ENCODE assay signal across 13 cellular contexts in the genomic region with DNA sequence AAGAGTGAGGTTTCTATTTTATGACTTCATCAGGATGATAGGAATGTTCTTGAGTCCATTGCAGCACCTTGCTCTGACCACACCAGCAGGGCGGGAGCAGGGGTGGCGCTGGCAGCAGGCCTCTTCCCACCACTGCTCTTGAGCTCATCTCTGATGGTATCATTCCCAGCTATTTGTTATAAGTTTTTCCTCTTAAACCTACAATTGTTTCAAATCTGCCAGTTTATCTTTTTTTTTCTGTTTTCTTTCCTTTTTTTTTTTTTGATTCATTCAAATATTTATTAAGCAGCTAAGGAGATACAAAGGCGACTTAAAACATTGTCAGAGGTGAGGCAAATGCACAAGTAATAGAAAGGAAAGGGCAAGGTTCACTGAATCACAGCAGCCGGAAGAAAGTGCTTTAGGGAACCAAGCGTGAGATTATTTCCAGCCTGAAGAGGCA. TPM values are rescaled to one million over a fixed set of nuclear protein-coding genes. Genes with fewer than 3 reads are reported as not detected.
DNase-seq lines count a peak whose midpoint lies in the region; ATAC-seq and TF ChIP-seq lines count a peak whose summit lies in the region.
"Had no signal": no experiment of that assay in that cellular context is flagged by ENCODE, and none has a peak within 500 bp of the region (broad histone marks: within the 10 kb centered on the region; RNA-seq: fewer than 3 reads in every experiment).

No MANE protein-coding gene starts in this region.

- H3K4ac ChIP-seq in IMR-90 (ENCODE audit: low read depth, low read length), result no peak overlapping the region

- dilution Hi-C loops in IMR-90 (cut with HindIII; ENCODE audit: low sequenced_read_pairs, unreplicated experiment), result no loop called here

- ATAC-seq in IMR-90 (ENCODE audit: low read depth) (no peak), body of pancreas (peak; percentile 84), GM21423 (IDR thresholded peaks at IDR 0.05; ENCODE audit: unreplicated experiment) (no peak)
- ATAC-seq in CD8-positive, alpha-beta T cell, result no peak

- no peak overlapping the region for H3K27ac Mint-ChIP-seq in CD8-positive, alpha-beta T cell
- H3K27ac Mint-ChIP-seq: activated T-cell treated with anti-CD3 and anti-CD28 coated beads, Interleukin-2, amount 50 U/mL, for 24 hours had no signal

- H4K91ac ChIP-seq in IMR-90 (ENCODE audit: insufficient read depth, low read depth, low read length), result no peak overlapping the region

- no peak overlapping the region for H2BK5ac ChIP-seq in IMR-90 (ENCODE audit: low read depth, low read length, poor library complexity, severe bottlenecking)

- no peak overlapping the region for H4K5ac ChIP-seq in IMR-90 (ENCODE audit: low read depth, low read length)

- H4K20me1 ChIP-seq in IMR-90 (ENCODE audit: insufficient read depth, low read length), result no peaks in the 10 kb centered on the region

- H3K27me3 ChIP-seq in IMR-90 (ENCODE audit: control insufficient read depth, insufficient read depth, low read length) (no peaks in the 10 kb centered on the region), body of pancreas (no peaks in the 10 kb centered on the region)
- H3K27me3 ChIP-seq in CD8-positive, alpha-beta T cell (ENCODE audit: insufficient read depth, low read length), result no peaks in the 10 kb centered on the region

- H2BK120ac ChIP-seq in IMR-90 (ENCODE audit: low read depth, low read length), result no peak overlapping the region

- H3K14ac ChIP-seq in IMR-90 (replicated peaks; ENCODE audit: low read depth, low read length), result no peak overlapping the region

- H2AFZ ChIP-seq in IMR-90 (replicated peaks; ENCODE audit: low read length, poor library complexity), result no peak overlapping the region

- peaks cover 7% of the 10 kb centered on the region for H3K9me1 ChIP-seq in IMR-90 (ENCODE audit: insufficient read depth, low read length)

- H3K18ac ChIP-seq in IMR-90 (ENCODE audit: low read depth, low read length), result no peak overlapping the region

- H3K9ac ChIP-seq in IMR-90 (ENCODE audit: low read depth, low read length), result no peak overlapping the region

- intact Hi-C loops in IMR-90 (cut with micrococcal nuclease) (no loop called here), body of pancreas (cut with DNase I) (no loop called here)
- intact Hi-C loops in CD8-positive, alpha-beta T cell (cut with DNase I, micrococcal nuclease), result no loop called here

- H4K8ac ChIP-seq in IMR-90 (ENCODE audit: low read depth in 2 of 2, low read length in 2 of 2), result no peak overlapping the region

- DNase-seq in ACHN, result peak; percentile 81
- no peak for DNase-seq in IMR-90
- DNase-seq in body of pancreas, result peak; percentile 29 to 67 (median 51)
- peak; percentile 49 for DNase-seq in mesenteric fat pad (ENCODE audit: low spot score)
- no peak for DNase-seq in CD8-positive, alpha-beta T cell
- DNase-seq in NCI-H526 treated with DMSO at 0.1 percent for 48 hours (lab: John Stamatoyannopoulos, UW), result no peak
- no peak for DNase-seq in activated effector memory CD4-positive, alpha-beta T cell treated with Interleukin-2 at 50 U/mL for 16 hours
- DNase-seq: activated CD4-positive, CD25-positive, alpha-beta regulatory T cell treated with anti-CD3 and anti-CD28 coated beads, Interleukin-2, amount 50 U/mL, for 72 hours; activated T-cell treated with anti-CD3 and anti-CD28 coated beads, Interleukin-2, amount 50 U/mL, for 24 hours; AML-193; effector memory CD4-positive, alpha-beta T cell; NCI-H1694 treated with DMSO at 0.1 percent for 48 hours had no signal

- in situ Hi-C loops in ACHN (cut with HindIII; ENCODE audit: low pct_ligation_motif_present, low pct_unique_long_range_greater_than_20kb, low sequenced_read_pairs), result no loop called here
- in situ Hi-C loops in IMR-90 (cut with MboI; ENCODE audit: low sequenced_read_pairs), result no loop called here

- H3K27ac ChIP-seq in IMR-90 (ENCODE audit: insufficient read depth, low read length) (no peak overlapping the region), body of pancreas (peak overlapping the region; percentile 65 to 88 (median 78))
- H3K27ac ChIP-seq in CD8-positive, alpha-beta T cell (ENCODE audit: low read depth, low read length), result no peak overlapping the region

- CTCF ChIA-PET in IMR-90 (lab: Yijun Ruan, JAX), result interaction anchor here (0.6 kb wide), 1 partner anchor 286 kb away, joined by 5 read pairs; no protein-coding TSS in a partner anchor
- CTCF ChIA-PET in CD8-positive, alpha-beta T cell (lab: Charles Lee), result no interaction called here

- WGBS in IMR-90 (ENCODE audit: extremely low coverage in 2 of 2, insufficient read length in 1 of 2), 2 experiments, result no CpG with 5 or more reads among the region's 5 CpGs
- 42 to 51% methylated on average over 5 of the region's 5 CpGs for WGBS in body of pancreas, 2 donors

- TF ChIP-seq POLR2A in IMR-90 (IDR thresholded peaks at IDR 0.05; ENCODE audit: low read depth, low read length) (no peak), body of pancreas (IDR thresholded peaks at IDR 0.05) (peak in 1 of 3 donors; percentile 25)

- no peak overlapping the region for H3K4me2 ChIP-seq in IMR-90 (ENCODE audit: low read depth, low read length)

- H3K9me3 ChIP-seq in IMR-90 (ENCODE audit: control insufficient read depth, insufficient read depth, low read length) (no peaks in the 10 kb centered on the region), body of pancreas (no peaks in the 10 kb centered on the region)
- no peaks in the 10 kb centered on the region for H3K9me3 ChIP-seq in CD8-positive, alpha-beta T cell (ENCODE audit: low read length)

- H2BK20ac ChIP-seq in IMR-90 (ENCODE audit: low read depth, low read length), result no peak overlapping the region

- no peaks in the 10 kb centered on the region for H3K36me3 Mint-ChIP-seq in CD8-positive, alpha-beta T cell

- no peaks in the 10 kb centered on the region for H3K36me3 ChIP-seq in IMR-90 (ENCODE audit: control insufficient read depth, insufficient read depth, low read length)
- H3K36me3 ChIP-seq in body of pancreas (replicated peaks in 1 of 2; ENCODE audit: insufficient read depth in 1 of 2, low read depth in 2 of 2), result no peaks in the 10 kb centered on the region
- H3K36me3 ChIP-seq in CD8-positive, alpha-beta T cell (ENCODE audit: insufficient read depth, low read length), result no peaks in the 10 kb centered on the region

- H3K23ac ChIP-seq in IMR-90 (ENCODE audit: low read depth, low read length), result no peak overlapping the region

- TF ChIP-seq CTCF in IMR-90 (conservative IDR thresholded peaks at IDR 0.05; ENCODE audit: low read depth, low read length) (no peak), body of pancreas (IDR thresholded peaks at IDR 0.05) (no peak)
- no peak for TF ChIP-seq CTCF in CD8-positive, alpha-beta T cell (IDR thresholded peaks at IDR 0.05)

- H3K79me1 ChIP-seq in IMR-90 (ENCODE audit: low read depth in 1 of 2, low read length in 2 of 2), result no peaks in the 10 kb centered on the region

- no peak overlapping the region for H3K4me3 Mint-ChIP-seq in CD8-positive, alpha-beta T cell
- H3K4me3 Mint-ChIP-seq: activated T-cell treated with anti-CD3 and anti-CD28 coated beads, Interleukin-2, amount 50 U/mL, for 24 hours had no signal

- H3K9me3 Mint-ChIP-seq in CD8-positive, alpha-beta T cell, result no peaks in the 10 kb centered on the region
- H3K9me3 Mint-ChIP-seq: activated T-cell treated with anti-CD3 and anti-CD28 coated beads, Interleukin-2, amount 50 U/mL, for 24 hours had no signal

- H3K4me3 ChIP-seq in IMR-90 (ENCODE audit: insufficient read depth, low read depth, low read length) (no peak overlapping the region), body of pancreas (no peak overlapping the region)
- no peak overlapping the region for H3K4me3 ChIP-seq in CD8-positive, alpha-beta T cell (ENCODE audit: low read depth, low read length)

- H3K27me3 Mint-ChIP-seq in CD8-positive, alpha-beta T cell (ENCODE audit: low read depth), result no peaks in the 10 kb centered on the region
- H3K27me3 Mint-ChIP-seq: activated T-cell treated with anti-CD3 and anti-CD28 coated beads, Interleukin-2, amount 50 U/mL, for 24 hours had no signal

- H2AK9ac ChIP-seq in IMR-90 (replicated peaks; ENCODE audit: low read depth, low read length, poor library complexity), result peak overlapping the region; percentile 57

- no peak overlapping the region for H2AK5ac ChIP-seq in IMR-90 (ENCODE audit: low read depth, low read length)

- H3K56ac ChIP-seq in IMR-90 (ENCODE audit: extremely low read depth, insufficient read depth, low read length), result no peak overlapping the region

- no peak for TF ChIP-seq RAD21 in IMR-90 (IDR thresholded peaks at IDR 0.05; ENCODE audit: low read length)

- POLR2A ChIA-PET in IMR-90 (lab: Charles Lee; ENCODE audit: unreplicated experiment), result no interaction called here
- POLR2A ChIA-PET in CD8-positive, alpha-beta T cell (lab: Charles Lee), result interaction anchor here (0.7 kb wide), 2 partner anchors 63 to 210 kb away, joined by 3 to 4 read pairs; no protein-coding TSS in a partner anchor

- H3K4me1 Mint-ChIP-seq in CD8-positive, alpha-beta T cell (ENCODE audit: low read depth), result no peaks in the 10 kb centered on the region

- no TSS peak for BruUV-seq in IMR-90 (replicated peaks; lab: Mats Ljungman, UMichigan)

- no peak overlapping the region for H2BK15ac ChIP-seq in IMR-90 (ENCODE audit: low read depth, low read length)

- H3K4me1 ChIP-seq in IMR-90 (ENCODE audit: control insufficient read depth, insufficient read depth, low read length) (peaks cover 10% of the 10 kb centered on the region), body of pancreas (peaks cover 22% of the 10 kb centered on the region)
- H3K4me1 ChIP-seq in CD8-positive, alpha-beta T cell (ENCODE audit: insufficient read depth, low read length), result no peaks in the 10 kb centered on the region

TF ChIP-seq in IMR-90, 13 proteins besides CTCF, POLR2A, EP300 and RAD21 (continues in another document):
- TF ChIP-seq MXI1 (IDR thresholded peaks at IDR 0.05; ENCODE audit: borderline replicate concordance, low read depth, low read length) (no peak), SMC3 (IDR thresholded peaks at IDR 0.05; ENCODE audit: low read depth, low read length) (no peak)

RNA-seq across cellular contexts. Expression of a gene that starts 28.7 kb away (rescaled TPM):
- total RNA-seq in IMR-90 (2012; rRNA removed) (19.5 and 47.8 TPM in 2 replicates), body of pancreas (10 to 100 TPM; 20.8 to 26.4 TPM), mesenteric fat pad (43.6 TPM)
- 22.7 and 24.3 TPM in 2 replicates for polyA plus RNA-seq in IMR-90 (2012; rRNA removed)
- polyA plus RNA-seq in IMR-90 (2012; cell fraction: cytosol; rRNA removed), result 3.9 and 5.8 TPM in 2 replicates
- 2.9 and 12.4 TPM in 2 replicates for polyA plus RNA-seq in IMR-90 (2012; cell fraction: nucleus; rRNA removed; ENCODE audit: low replicate concordance)
- 10 to 100 TPM; 43.0 to 49.6 TPM for total RNA-seq in CD8-positive, alpha-beta T cell

RNA-seq across cellular contexts. Expression of a gene that starts 47.5 kb away (rescaled TPM):
- total RNA-seq in IMR-90 (2012; rRNA removed) (56.3 and 57.5 TPM in 2 replicates), body of pancreas (10 to 100 TPM; 18.2 to 20.8 TPM), mesenteric fat pad (50.1 TPM)
- 28.4 and 31.0 TPM in 2 replicates for polyA plus RNA-seq in IMR-90 (2012; rRNA removed)
- 6.5 and 20.6 TPM in 2 replicates for polyA plus RNA-seq in IMR-90 (2012; cell fraction: cytosol; rRNA removed)
- polyA plus RNA-seq in IMR-90 (2012; cell fraction: nucleus; rRNA removed; ENCODE audit: low replicate concordance), result 2.2 and 12.0 TPM in 2 replicates
- total RNA-seq in CD8-positive, alpha-beta T cell, result 10 to 100 TPM; 66.8 to 75.2 TPM

RNA-seq across cellular contexts. Expression of a gene that starts 58.7 kb away (rescaled TPM):
- total RNA-seq in IMR-90 (2012; rRNA removed) (33.7 and 45.8 TPM in 2 replicates), body of pancreas (10 to 100 TPM; 28.5 to 44.2 TPM), mesenteric fat pad (64.4 TPM)
- 11.1 and 12.3 TPM in 2 replicates for polyA plus RNA-seq in IMR-90 (2012; rRNA removed)
- 4.1 and 4.6 TPM in 2 replicates for polyA plus RNA-seq in IMR-90 (2012; cell fraction: cytosol; rRNA removed)
- polyA plus RNA-seq in IMR-90 (2012; cell fraction: nucleus; rRNA removed; ENCODE audit: low replicate concordance), result 12.1 and 20.8 TPM in 2 replicates
- total RNA-seq in CD8-positive, alpha-beta T cell, result 10 to 100 TPM; 57.0 to 65.7 TPM

Comparison
In these comparisons a context has a peak if more than half of its experiments do, and no peak if none do; other contexts are left out.
1. DNase-seq: peak in ACHN (single experiment), body of pancreas (4 of 4) and mesenteric fat pad (single experiment); none in IMR-90 (single experiment), CD8-positive, alpha-beta T cell (0 of 7), NCI-H526 treated with DMSO at 0.1 percent for 48 hours (single experiment) and activated effector memory CD4-positive, alpha-beta T cell treated with Interleukin-2 at 50 U/mL for 16 hours (single experiment).
2. H3K27ac ChIP-seq: peak in body of pancreas (4 of 4); none in IMR-90 (single experiment) and CD8-positive, alpha-beta T cell (single experiment).